In genomic region chr11:124394408-124394807, GRCh38 we compare ENCODE assay signal across 1 cellular context.
TF ChIP-seq lines count a peak whose summit lies in the region.

No MANE protein-coding gene starts in this region.

TF ChIP-seq in K562, 482 proteins besides CTCF, POLR2A, EP300 and RAD21:
- TF ChIP-seq MAFK (IDR thresholded peaks at IDR 0.05; ENCODE audit: low read length) (peak; percentile 66; the same call in 1 of the 2 replicates), POLR2B (IDR thresholded peaks at IDR 0.05; ENCODE audit: low read depth, partially characterized antibody) (no peak), NFE2 (IDR thresholded peaks at IDR 0.05; ENCODE audit: low read depth) (peak; percentile 88), ZNF232 (CRISPR knock-in tag; IDR thresholded peaks at IDR 0.05) (no peak), BRF1 (IDR thresholded peaks at IDR 0.05; ENCODE audit: borderline replicate concordance, extremely low read depth, insufficient read length) (no peak), ZNF316 (IDR thresholded peaks at IDR 0.05) (peak; percentile 54; the same call in 1 of the 2 replicates), MAFF (IDR thresholded peaks at IDR 0.05; ENCODE audit: low read length) (peak; percentile 56), JUND (IDR thresholded peaks at IDR 0.05; ENCODE audit: borderline replicate concordance, low read depth, low read length) (peak; percentile 16; the same call in 1 of the 2 replicates), JUND (tag; IDR thresholded peaks at IDR 0.05; ENCODE audit: borderline replicate concordance, low read depth, low read length) (no peak), C11orf30 (IDR thresholded peaks at IDR 0.05; ENCODE audit: low read depth) (peak; percentile 64; the same call in 1 of the 2 replicates), NR0B1 (IDR thresholded peaks at IDR 0.05; ENCODE audit: partially characterized antibody) (no peak), MAFG (tag; conservative IDR thresholded peaks at IDR 0.05) (peak; percentile 74), RNF2 (IDR thresholded peaks at IDR 0.05) (no peak), TSC22D4 (tag; IDR thresholded peaks at IDR 0.05) (no peak), NR2C2 (CRISPR knock-in tag; IDR thresholded peaks at IDR 0.05) (no peak), NR2C2 (tag; IDR thresholded peaks at IDR 0.05) (no peak), NFE2L1 (tag; IDR thresholded peaks at IDR 0.05; ENCODE audit: borderline replicate concordance, low read depth) (peak; percentile 30; the same call in 1 of the 2 replicates)
